In genomic region chrX:150361070-150361776, GRCh38 we compare ENCODE assay signal across 8 cellular contexts. TPM values are rescaled to one million over a fixed set of nuclear protein-coding genes. Genes with fewer than 3 reads are reported as not detected.
DNase-seq lines count a peak whose midpoint lies in the region; ATAC-seq and TF ChIP-seq lines count a peak whose summit lies in the region.

No MANE protein-coding gene starts in this region.

- no peak overlapping the region for H3K18ac ChIP-seq in H9 (ENCODE audit: insufficient read length, low read depth, low read length)

- peak overlapping the region; percentile 57 for H3K4me3 ChIP-seq in fibroblast of mammary gland (ENCODE audit: control insufficient read depth, low read depth, low read length)

- H3K27ac ChIP-seq in H9 (ENCODE audit: insufficient read length, low read depth, low read length), result no peak overlapping the region

- WGBS in H9 (ENCODE audit: extremely low coverage, insufficient read length, low lambda C conversion rate), result no CpG with 5 or more reads among the region's 43 CpGs

- H3K4me3 Mint-ChIP-seq in H9, result peak overlapping the region; percentile 50 to 82
- peak overlapping the region; percentile 77 for H3K4me3 Mint-ChIP-seq in activated CD4-positive, alpha-beta memory T cell treated with anti-CD3 and anti-CD28 coated beads, Interleukin-2, amount 10 ng/mL, durations not matched to agents 7 days and 5 days

- H2AK5ac ChIP-seq in H9 (ENCODE audit: insufficient read length, low read length), result no peak overlapping the region

- H4K20me1 ChIP-seq in H9 (ENCODE audit: control insufficient read depth, insufficient read depth, insufficient read length), result no peaks in the 10 kb centered on the region

- peak overlapping the region; percentile 92 for H3K4me2 ChIP-seq in H9 (ENCODE audit: insufficient read depth, insufficient read length, low read length)

- H4K8ac ChIP-seq in H9 (replicated peaks; ENCODE audit: insufficient read length, low read depth, low read length), result no peak overlapping the region

- CTCF ChIA-PET in activated CD4-positive, alpha-beta memory T cell treated with anti-CD3 and anti-CD28 coated beads, Interleukin-2, amount 10 ng/mL, durations not matched to agents 7 days and 5 days (lab: Charles Lee), result interaction anchor here (1.1 kb wide), 2 partner anchors 49 to 121 kb away, joined by 3 read pairs; no protein-coding TSS in a partner anchor
- CTCF ChIA-PET in GM10248 (lab: Yijun Ruan, JAX), result interaction anchor here (0.7 kb wide), 1 partner anchor 356 kb away, joined by 4 read pairs; no protein-coding TSS in a partner anchor

- POLR2A ChIA-PET in activated CD4-positive, alpha-beta memory T cell treated with anti-CD3 and anti-CD28 coated beads, Interleukin-2, amount 10 ng/mL, durations not matched to agents 7 days and 5 days (lab: Charles Lee), result no interaction called here
- POLR2A ChIA-PET in GM10248 (lab: Yijun Ruan, JAX), result no interaction called here

- peaks cover 84% of the 10 kb centered on the region for H3K27me3 Mint-ChIP-seq in H9 (ENCODE audit: low read depth)
- peaks cover 24% of the 10 kb centered on the region for H3K27me3 Mint-ChIP-seq in activated CD4-positive, alpha-beta memory T cell treated with anti-CD3 and anti-CD28 coated beads, Interleukin-2, amount 10 ng/mL, durations not matched to agents 7 days and 5 days

- no peaks in the 10 kb centered on the region for H3K9me3 ChIP-seq in H9 (ENCODE audit: control insufficient read depth, low read depth, low read length)

- H3K9me3 Mint-ChIP-seq in H9, result peaks cover 40 to 61% of the 10 kb centered on the region in 2 experiments
- H3K9me3 Mint-ChIP-seq in activated CD4-positive, alpha-beta memory T cell treated with anti-CD3 and anti-CD28 coated beads, Interleukin-2, amount 10 ng/mL, durations not matched to agents 7 days and 5 days, result no peaks in the 10 kb centered on the region

- no peak overlapping the region for H4K91ac ChIP-seq in H9 (ENCODE audit: insufficient read length, low read depth, low read length)

- no peak overlapping the region for H2BK120ac ChIP-seq in H9 (ENCODE audit: low read depth, low read length, poor library complexity, severe bottlenecking)

- H2BK20ac ChIP-seq in H9 (ENCODE audit: low read depth, low read length, poor library complexity, severe bottlenecking), result no peak overlapping the region

- H3K27ac Mint-ChIP-seq in H9, result no peak overlapping the region
- H3K27ac Mint-ChIP-seq in activated CD4-positive, alpha-beta memory T cell treated with anti-CD3 and anti-CD28 coated beads, Interleukin-2, amount 10 ng/mL, durations not matched to agents 7 days and 5 days, result no peak overlapping the region

- H3K27me3 ChIP-seq in H9 (ENCODE audit: insufficient read depth, low read length), result peaks cover 48% of the 10 kb centered on the region; the same call in 1 of the 2 replicates

- no peaks in the 10 kb centered on the region for H3K79me2 ChIP-seq in H9 (ENCODE audit: insufficient read depth, low read length)

- no peak overlapping the region for H3K23ac ChIP-seq in H9 (ENCODE audit: insufficient read length, low read depth, low read length)

- no peak overlapping the region for H2BK5ac ChIP-seq in H9 (ENCODE audit: insufficient read length, low read length)

- peak; percentile 59 for DNase-seq in H9
- peak; percentile 28 for DNase-seq in activated CD4-positive, alpha-beta memory T cell treated with anti-CD3 and anti-CD28 coated beads, Interleukin-2, amount 10 ng/mL, durations not matched to agents 7 days and 5 days
- DNase-seq in fibroblast of mammary gland (ENCODE audit: low read depth), result no peak
- peak; percentile 43 for DNase-seq in renal cortical epithelial cell (ENCODE audit: low read depth)
- DNase-seq in KG1 (lab: John Stamatoyannopoulos, UW), result no peak
- DNase-seq in GM10248 (ENCODE audit: extremely low spot score), result no peak
- DNase-seq in NCI-H1694 treated with DMSO at 0.1 percent for 48 hours (lab: John Stamatoyannopoulos, UW), result no peak

- no peaks in the 10 kb centered on the region for H3K4me1 ChIP-seq in H9 (ENCODE audit: insufficient read depth, low read length)

- no peak overlapping the region for H3T11ph ChIP-seq in H9 (ENCODE audit: low read length)

- peak; percentile 51 for TF ChIP-seq CTCF in H9 (conservative IDR thresholded peaks at IDR 0.05)
- no peak for TF ChIP-seq CTCF in fibroblast of mammary gland (conservative IDR thresholded peaks at IDR 0.05; ENCODE audit: control insufficient read depth, insufficient read depth, low read depth, low read length)
- TF ChIP-seq CTCF in GM10248 (IDR thresholded peaks at IDR 0.05; ENCODE audit: control extremely low read depth, extremely low read depth, low read depth, missing control alignments), result no peak

- H3K9ac ChIP-seq in H9 (ENCODE audit: extremely low read depth, insufficient read length, low read length), result no peak overlapping the region

- H3K14ac ChIP-seq in H9 (ENCODE audit: insufficient read depth, low read length), result no peak overlapping the region

- no peak overlapping the region for H2BK12ac ChIP-seq in H9 (ENCODE audit: insufficient read length, low read depth, low read length)

- H2AFZ ChIP-seq in H9 (ENCODE audit: low read length), result no peak overlapping the region

- no peak overlapping the region for H2BK15ac ChIP-seq in H9 (ENCODE audit: low read depth, low read length)

- H3K23me2 ChIP-seq in H9 (ENCODE audit: insufficient read length, low read depth, low read length, poor library complexity, severe bottlenecking), result peaks cover 31% of the 10 kb centered on the region

- no peak overlapping the region for H3K4ac ChIP-seq in H9 (ENCODE audit: low read depth, low read length)

- no peak overlapping the region for H3K56ac ChIP-seq in H9 (ENCODE audit: insufficient read length, low read depth, low read length)

- H3K36me3 Mint-ChIP-seq in H9 (ENCODE audit: insufficient read depth in 1 of 3, low read depth in 3 of 3), result peaks cover 0 to 7% (median 4%) of the 10 kb centered on the region in 3 experiments; a peak in 4 of 7 replicates
- H3K36me3 Mint-ChIP-seq in activated CD4-positive, alpha-beta memory T cell treated with anti-CD3 and anti-CD28 coated beads, Interleukin-2, amount 10 ng/mL, durations not matched to agents 7 days and 5 days (ENCODE audit: low read depth), result no peaks in the 10 kb centered on the region

- H3K4me1 Mint-ChIP-seq in H9, result peaks cover 7% of the 10 kb centered on the region in 2 experiments
- peaks cover 22% of the 10 kb centered on the region for H3K4me1 Mint-ChIP-seq in activated CD4-positive, alpha-beta memory T cell treated with anti-CD3 and anti-CD28 coated beads, Interleukin-2, amount 10 ng/mL, durations not matched to agents 7 days and 5 days

- H3K79me1 ChIP-seq in H9 (ENCODE audit: insufficient read depth, low read depth, low read length, poor library complexity, severe bottlenecking), result no peaks in the 10 kb centered on the region

- ATAC-seq in GM18858 (IDR thresholded peaks at IDR 0.05; ENCODE audit: unreplicated experiment), result no peak

- H4K5ac ChIP-seq in H9 (ENCODE audit: insufficient read length, low read depth, low read length), result no peak overlapping the region

RNA-seq across cellular contexts. Expression of gene MAMLD1, which starts 1.9 kb away (rescaled TPM):
- 0.48 and 0.53 TPM in 2 replicates for total RNA-seq in H9 (2021)
- total RNA-seq in activated CD4-positive, alpha-beta memory T cell treated with anti-CD3 and anti-CD28 coated beads, Interleukin-2, amount 10 ng/mL, durations not matched to agents 7 days and 5 days, result 1 to 10 TPM; 5.1 to 5.6 TPM
- 0.40 and 0.52 TPM in 2 replicates for total RNA-seq in renal cortical epithelial cell

Comparison
In these comparisons a context has a peak if more than half of its experiments do, and no peak if none do; other contexts are left out.
1. DNase-seq: peak in H9 (single experiment), activated CD4-positive, alpha-beta memory T cell treated with anti-CD3 and anti-CD28 coated beads, Interleukin-2, amount 10 ng/mL, durations not matched to agents 7 days and 5 days (single experiment) and renal cortical epithelial cell (single experiment); none in fibroblast of mammary gland (single experiment), KG1 (single experiment), GM10248 (single experiment) and NCI-H1694 treated with DMSO at 0.1 percent for 48 hours (single experiment).